ENCODE assay signal across 1 cellular context in genomic region chr2:112686348-112687217, GRCh38.
TF ChIP-seq lines count a peak whose summit lies in the region.

No MANE protein-coding gene starts in this region.

TF ChIP-seq in GM12878, 131 proteins besides CTCF, POLR2A, EP300 and RAD21:
- TF ChIP-seq TAF1 (IDR thresholded peaks at IDR 0.05; ENCODE audit: borderline replicate concordance, low read depth, low read length) (no peak), SIX5 (IDR thresholded peaks at IDR 0.05; ENCODE audit: low read depth, low read length, severe bottlenecking) (no peak), FOS (IDR thresholded peaks at IDR 0.05; ENCODE audit: borderline replicate concordance, extremely low read depth, insufficient read length) (no peak), EED (IDR thresholded peaks at IDR 0.05; ENCODE audit: low read depth) (peak; percentile 49; the same call in 1 of the 2 replicates), ZSCAN29 (IDR thresholded peaks at IDR 0.05) (no peak), RB1 (IDR thresholded peaks at IDR 0.05; ENCODE audit: borderline replicate concordance) (no peak), SPI1 (IDR thresholded peaks at IDR 0.05; ENCODE audit: borderline replicate concordance, insufficient read depth, low read depth, low read length) (0 out of 2 replicates have a peak, but pooled peaks have one; percentile 16), TCF3 (IDR thresholded peaks at IDR 0.05; ENCODE audit: borderline replicate concordance, insufficient read depth, low read depth, low read length) (peak; percentile 37; the same call in 1 of the 2 replicates), ZNF217 (IDR thresholded peaks at IDR 0.05) (no peak), IKZF1 (conservative IDR thresholded peaks at IDR 0.05) (0 out of 2 replicates have a peak, but pooled peaks have one; percentile 27), SREBF2 (IDR thresholded peaks at IDR 0.05; ENCODE audit: low read length) (no peak), POLR2AphosphoS2 (IDR thresholded peaks at IDR 0.05; ENCODE audit: low read depth, low read length) (no peak), IKZF2 (IDR thresholded peaks at IDR 0.05) (peak in 1 of 2 experiments; percentile 29; a peak in 1 of 4 replicates), STAT1 (conservative IDR thresholded peaks at IDR 0.05) (no peak), RUNX3 (IDR thresholded peaks at IDR 0.05; ENCODE audit: low read length) (peak; percentile 60), TCF12 (IDR thresholded peaks at IDR 0.05; ENCODE audit: low read depth, low read length) (peak; percentile 56; the same call in 1 of the 2 replicates), ZNF622 (IDR thresholded peaks at IDR 0.05) (no peak)
